Comparison of ENCODE assay signal across 16 cellular contexts in the genomic region with DNA sequence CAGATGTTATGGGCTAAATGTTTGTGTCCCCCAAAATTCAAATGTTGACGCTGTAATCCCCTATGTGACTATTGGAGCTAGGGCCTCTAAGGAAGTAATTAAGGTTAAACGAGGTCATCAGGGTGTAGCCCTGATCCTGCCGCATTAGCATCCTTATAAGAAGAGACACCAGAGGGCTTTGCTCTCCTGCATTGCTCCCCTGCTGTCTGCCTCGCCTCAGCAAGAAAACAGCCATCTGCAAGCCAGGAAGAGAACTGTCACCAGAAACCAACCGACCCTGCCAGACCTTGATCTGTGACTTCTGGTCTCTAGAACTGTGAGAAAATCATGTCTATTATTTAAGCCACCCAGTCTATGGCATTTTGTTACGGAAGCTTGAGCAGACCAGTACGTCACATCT.
"Had no signal": no experiment of that assay in that cellular context is flagged by ENCODE, and none has a peak within 500 bp of the region (broad histone marks: within the 10 kb centered on the region; RNA-seq: fewer than 3 reads in every experiment).

No MANE protein-coding gene starts in this region.

- H3K36me3 Mint-ChIP-seq: activated naive CD4-positive, alpha-beta T cell treated with anti-CD3 and anti-CD28 coated beads, Interleukin-2, amount 50 U/mL, for 24 hours; natural killer cell had no signal

- H3K4me3 ChIP-seq: body of pancreas, thyroid gland, uterus had no signal

- H3K27ac Mint-ChIP-seq: activated naive CD4-positive, alpha-beta T cell treated with anti-CD3 and anti-CD28 coated beads, Interleukin-2, amount 50 U/mL, for 24 hours; dendritic cell treated with granulocyte-macrophage colony-stimulating factor and Interleukin-4, amounts not matched to agents 40 ng/mL and 50 ng/mL, for 4 days; effector memory CD8-positive, alpha-beta T cell; natural killer cell; progenitor cell of endocrine pancreas had no signal

- H3K27me3 ChIP-seq: body of pancreas, thyroid gland, uterus had no signal

- H3K36me3 ChIP-seq: thyroid gland, uterus had no signal

- DNase-seq: body of pancreas; effector memory CD8-positive, alpha-beta T cell; hippocampal formation; islet precursor cell; mammary epithelial cell; natural killer cell; occipital lobe; right cardiac atrium; small intestine; thyroid gland; uterus had no signal

- H3K9me3 Mint-ChIP-seq: activated naive CD4-positive, alpha-beta T cell treated with anti-CD3 and anti-CD28 coated beads, Interleukin-2, amount 50 U/mL, for 24 hours; central memory CD8-positive, alpha-beta T cell; dendritic cell treated with granulocyte-macrophage colony-stimulating factor and Interleukin-4, amounts not matched to agents 40 ng/mL and 50 ng/mL, for 4 days; natural killer cell had no signal

- H3K4me1 ChIP-seq: body of pancreas, thyroid gland, uterus had no signal

- H3K9me3 ChIP-seq: body of pancreas, thyroid gland, uterus had no signal

- ATAC-seq: body of pancreas; effector memory CD8-positive, alpha-beta T cell; left lobe of liver; natural killer cell; right cardiac atrium had no signal

- H3K4me3 Mint-ChIP-seq: activated naive CD4-positive, alpha-beta T cell treated with anti-CD3 and anti-CD28 coated beads, Interleukin-2, amount 50 U/mL, for 24 hours; central memory CD8-positive, alpha-beta T cell; dendritic cell treated with granulocyte-macrophage colony-stimulating factor and Interleukin-4, amounts not matched to agents 40 ng/mL and 50 ng/mL, for 4 days; effector memory CD8-positive, alpha-beta T cell; natural killer cell had no signal

- H3K27me3 Mint-ChIP-seq: central memory CD8-positive, alpha-beta T cell; dendritic cell treated with granulocyte-macrophage colony-stimulating factor and Interleukin-4, amounts not matched to agents 40 ng/mL and 50 ng/mL, for 4 days; effector memory CD8-positive, alpha-beta T cell; progenitor cell of endocrine pancreas had no signal

- H3K4me1 Mint-ChIP-seq: activated naive CD4-positive, alpha-beta T cell treated with anti-CD3 and anti-CD28 coated beads, Interleukin-2, amount 50 U/mL, for 24 hours; central memory CD8-positive, alpha-beta T cell; natural killer cell had no signal
